In genomic region chr5:119343766-119344165, GRCh38 we compare ENCODE assay signal across 9 cellular contexts. TPM values are rescaled to one million over a fixed set of nuclear protein-coding genes. Genes with fewer than 3 reads are reported as not detected.
A peak's percentile ranks its signal among the peaks of the same experiment; 100 is the strongest.
DNase-seq lines count a peak whose midpoint lies in the region; ATAC-seq and TF ChIP-seq lines count a peak whose summit lies in the region.
"Had no signal": no experiment of that assay in that cellular context is flagged by ENCODE, and none has a peak within 500 bp of the region (broad histone marks: within the 10 kb centered on the region; RNA-seq: fewer than 3 reads in every experiment).

No MANE protein-coding gene starts in this region.

- no TSS peak for BruUV-seq in A673 (replicated peaks; lab: Mats Ljungman, UMichigan)

- H3K4me1 Mint-ChIP-seq in activated CD4-positive, alpha-beta T cell treated with anti-CD3 and anti-CD28 coated beads for 36 hours = peaks cover 98% of the 10 kb centered on the region
- H3K4me1 Mint-ChIP-seq in activated naive CD8-positive, alpha-beta T cell treated with anti-CD3 and anti-CD28 coated beads for 36 hours = peaks cover 92% of the 10 kb centered on the region

- H3K9me3 Mint-ChIP-seq in activated CD4-positive, alpha-beta T cell treated with anti-CD3 and anti-CD28 coated beads for 36 hours (ENCODE audit: low read depth) = no peaks in the 10 kb centered on the region
- H3K9me3 Mint-ChIP-seq in activated naive CD8-positive, alpha-beta T cell treated with anti-CD3 and anti-CD28 coated beads for 36 hours = peaks cover 3% of the 10 kb centered on the region

- TF ChIP-seq CTCF in GM10266 (IDR thresholded peaks at IDR 0.05; ENCODE audit: control insufficient read depth, insufficient read depth, low read depth, missing control alignments) (no peak), A673 (conservative IDR thresholded peaks at IDR 0.05; ENCODE audit: low read depth, low read length) (no peak)

- H3K27me3 ChIP-seq in A673 (replicated peaks; ENCODE audit: insufficient read depth, low read depth, low read length, poor library complexity) = no peaks in the 10 kb centered on the region

- peaks cover 50% of the 10 kb centered on the region for H3K36me3 Mint-ChIP-seq in activated CD4-positive, alpha-beta T cell treated with anti-CD3 and anti-CD28 coated beads for 36 hours (ENCODE audit: low read depth)
- H3K36me3 Mint-ChIP-seq in activated naive CD8-positive, alpha-beta T cell treated with anti-CD3 and anti-CD28 coated beads for 36 hours = peaks cover 60% of the 10 kb centered on the region

- peak; percentile 53 for ATAC-seq in activated CD4-positive, alpha-beta T cell treated with anti-CD3 and anti-CD28 coated beads for 36 hours
- no peak for ATAC-seq in HG03108 (IDR thresholded peaks at IDR 0.05; ENCODE audit: unreplicated experiment)
- ATAC-seq: HCT116 had no signal

- intact Hi-C loops in activated CD4-positive, alpha-beta T cell treated with anti-CD3 and anti-CD28 coated beads for 36 hours (cut with DNase I, micrococcal nuclease) = loop anchor here (1.0 to 5.0 kb wide), 10 partner anchors 15 to 356 kb away; partner anchors contain the start of gene DTWD2 (in 1 of the 2)
- intact Hi-C loops in A673 (cut with micrococcal nuclease; ENCODE audit: unreplicated experiment) = no loop called here

- H3K4me1 ChIP-seq in A673 (ENCODE audit: insufficient read depth, low read length, poor library complexity, severe bottlenecking) = peaks cover 14% of the 10 kb centered on the region

- POLR2A ChIA-PET in activated CD4-positive, alpha-beta T cell treated with anti-CD3 and anti-CD28 coated beads for 36 hours (lab: Charles Lee) = interaction anchor here (0.8 to 2.2 kb wide), 9 partner anchors 9 to 76 kb away, joined by 3 to 12 read pairs (median 3); partner anchors contain the start of gene TNFAIP8
- POLR2A ChIA-PET in A673 (lab: Charles Lee; ENCODE audit: low non-redundant PET) = no interaction called here

- peak overlapping the region; percentile 96 for H3K27ac Mint-ChIP-seq in activated CD4-positive, alpha-beta T cell treated with anti-CD3 and anti-CD28 coated beads for 36 hours
- peak overlapping the region; percentile 94 for H3K27ac Mint-ChIP-seq in activated naive CD8-positive, alpha-beta T cell treated with anti-CD3 and anti-CD28 coated beads for 36 hours

- H3K36me3 ChIP-seq in A673 (ENCODE audit: insufficient read depth, low read length, poor library complexity, severe bottlenecking) = no peaks in the 10 kb centered on the region

- H3K4me3 Mint-ChIP-seq in activated CD4-positive, alpha-beta T cell treated with anti-CD3 and anti-CD28 coated beads for 36 hours = peak overlapping the region; percentile 48
- H3K4me3 Mint-ChIP-seq in activated naive CD8-positive, alpha-beta T cell treated with anti-CD3 and anti-CD28 coated beads for 36 hours = peak overlapping the region; percentile 37

- H3K27me3 Mint-ChIP-seq in activated CD4-positive, alpha-beta T cell treated with anti-CD3 and anti-CD28 coated beads for 36 hours = no peaks in the 10 kb centered on the region
- no peaks in the 10 kb centered on the region for H3K27me3 Mint-ChIP-seq in activated naive CD8-positive, alpha-beta T cell treated with anti-CD3 and anti-CD28 coated beads for 36 hours

- H3K27ac ChIP-seq in A673 (ENCODE audit: low read depth, low read length, poor library complexity, severe bottlenecking) = no peak overlapping the region

- CTCF ChIA-PET in activated CD4-positive, alpha-beta T cell treated with anti-CD3 and anti-CD28 coated beads for 36 hours (lab: Charles Lee) = interaction anchor here (0.6 to 6.0 kb wide), 17 partner anchors 9 to 273 kb away, joined by 3 to 38 read pairs (median 4); partner anchors contain the start of genes DMXL1 and TNFAIP8
- CTCF ChIA-PET in A673 (lab: Charles Lee) = no interaction called here

- H3K9me3 ChIP-seq in A673 (ENCODE audit: low read depth, low read length, poor library complexity, severe bottlenecking) = no peaks in the 10 kb centered on the region

- DNase-seq in activated CD4-positive, alpha-beta T cell treated with anti-CD3 and anti-CD28 coated beads for 36 hours = peak; percentile 83
- DNase-seq in activated CD4-positive, alpha-beta T cell treated with anti-CD3 and anti-CD28 coated beads, Interleukin-2, amount 50 U/mL, for 1 hour = no peak
- DNase-seq in LHCN-M2 (ENCODE audit: low read depth) = peak; percentile 98
- DNase-seq in activated naive CD8-positive, alpha-beta T cell treated with anti-CD3 and anti-CD28 coated beads for 36 hours = peak; percentile 67
- DNase-seq in stimulated activated CD8-positive, alpha-beta memory T cell treated with anti-CD3 and anti-CD28 coated beads, Interleukin-4, amount 100 ng/mL, for 48 hours = peak; percentile 70
- DNase-seq in GM10266 (ENCODE audit: extremely low spot score) = no peak
- DNase-seq in A673 (ENCODE audit: low spot score) = no peak

- H3K4me3 ChIP-seq in A673 (ENCODE audit: low read depth, low read length, poor library complexity, severe bottlenecking) = no peak overlapping the region

RNA-seq across cellular contexts. Expression of gene TNFAIP8, which starts 12.1 kb away (rescaled TPM):
- 100 to 1,000 TPM; 166 to 171 TPM for total RNA-seq in activated CD4-positive, alpha-beta T cell treated with anti-CD3 and anti-CD28 coated beads for 36 hours
- total RNA-seq in LHCN-M2 (2014; rRNA removed) (25.6 and 26.5 TPM in 2 replicates), A673 (2021) (6.3 and 6.8 TPM in 2 replicates)
- polyA plus RNA-seq in LHCN-M2 (2012) = 7.4 TPM
- 100 to 1,000 TPM; 176 to 178 TPM for total RNA-seq in activated naive CD8-positive, alpha-beta T cell treated with anti-CD3 and anti-CD28 coated beads for 36 hours

Comparison
In these comparisons a context has a peak if more than half of its experiments do, and no peak if none do; other contexts are left out.
1. DNase-seq: peak in activated CD4-positive, alpha-beta T cell treated with anti-CD3 and anti-CD28 coated beads for 36 hours (single experiment), LHCN-M2 (single experiment), activated naive CD8-positive, alpha-beta T cell treated with anti-CD3 and anti-CD28 coated beads for 36 hours (single experiment) and stimulated activated CD8-positive, alpha-beta memory T cell treated with anti-CD3 and anti-CD28 coated beads, Interleukin-4, amount 100 ng/mL, for 48 hours (single experiment); none in activated CD4-positive, alpha-beta T cell treated with anti-CD3 and anti-CD28 coated beads, Interleukin-2, amount 50 U/mL, for 1 hour (single experiment), GM10266 (single experiment) and A673 (single experiment).